10 cellular contexts compared by ENCODE assay signal in the genomic region with DNA sequence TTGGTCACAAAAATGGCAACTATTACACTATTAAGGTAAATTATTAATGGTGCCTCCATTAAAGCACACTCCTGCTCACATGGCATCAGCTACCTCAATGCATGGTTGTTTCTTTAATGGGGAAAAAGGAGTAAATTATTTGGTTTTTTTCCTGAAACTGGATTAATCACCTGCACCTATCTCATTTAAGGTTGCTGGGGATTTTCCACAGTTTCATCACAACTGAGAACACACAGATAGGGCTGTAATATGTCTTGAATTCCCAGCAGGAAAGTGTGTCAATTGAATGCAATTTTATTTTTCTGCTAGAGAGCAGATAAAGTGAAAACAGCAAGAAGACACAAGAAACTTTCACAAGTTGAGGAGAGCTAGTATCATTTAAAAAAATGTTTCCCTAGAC. TPM values are rescaled to one million over a fixed set of nuclear protein-coding genes. Genes with fewer than 3 reads are reported as not detected.
DNase-seq lines count a peak whose midpoint lies in the region; ATAC-seq and TF ChIP-seq lines count a peak whose summit lies in the region.
"Had no signal": no experiment of that assay in that cellular context is flagged by ENCODE, and none has a peak within 500 bp of the region (broad histone marks: within the 10 kb centered on the region; RNA-seq: fewer than 3 reads in every experiment).

No MANE protein-coding gene starts in this region.

- no peak for TF ChIP-seq CTCF in chondrocyte (IDR thresholded peaks at IDR 0.05)

- intact Hi-C loops in activated CD4-positive, alpha-beta memory T cell treated with anti-CD3 and anti-CD28 coated beads for 36 hours (cut with micrococcal nuclease), result no loop called here

- peak overlapping the region; percentile 4 for H3K27ac Mint-ChIP-seq in activated CD4-positive, alpha-beta memory T cell treated with anti-CD3 and anti-CD28 coated beads for 36 hours
- no peak overlapping the region for H3K27ac Mint-ChIP-seq in activated CD4-positive, alpha-beta memory T cell treated with anti-CD3 and anti-CD28 coated beads, Interleukin-2, amount 10 ng/mL, durations not matched to agents 7 days and 5 days
- H3K27ac Mint-ChIP-seq in chondrocyte (ENCODE audit: unreplicated experiment), result peak overlapping the region; percentile 73

- no peak for TF ChIP-seq POLR2A in GM18505 (IDR thresholded peaks at IDR 0.05; ENCODE audit: borderline replicate concordance, extremely low read depth, insufficient read depth, insufficient read length)

- H3K9me3 Mint-ChIP-seq in activated CD4-positive, alpha-beta memory T cell treated with anti-CD3 and anti-CD28 coated beads for 36 hours, result peaks cover 2% of the 10 kb centered on the region
- no peaks in the 10 kb centered on the region for H3K9me3 Mint-ChIP-seq in activated CD4-positive, alpha-beta memory T cell treated with anti-CD3 and anti-CD28 coated beads, Interleukin-2, amount 10 ng/mL, durations not matched to agents 7 days and 5 days
- H3K9me3 Mint-ChIP-seq in chondrocyte (ENCODE audit: low read depth), result no peaks in the 10 kb centered on the region

- CTCF ChIA-PET in activated CD4-positive, alpha-beta memory T cell treated with anti-CD3 and anti-CD28 coated beads for 36 hours (lab: Charles Lee), result interaction anchor here (1.3 to 1.6 kb wide), 4 partner anchors 19 to 186 kb away, joined by 3 to 4 read pairs (median 4); no protein-coding TSS in a partner anchor
- CTCF ChIA-PET in activated CD4-positive, alpha-beta memory T cell treated with anti-CD3 and anti-CD28 coated beads, Interleukin-2, amount 10 ng/mL, durations not matched to agents 7 days and 5 days (lab: Charles Lee), result interaction anchor here (1.3 kb wide), 1 partner anchor 11 kb away, joined by 4 read pairs; no protein-coding TSS in a partner anchor

- ATAC-seq in HG03442 (IDR thresholded peaks at IDR 0.05; ENCODE audit: unreplicated experiment), result peak; percentile 10
- no peak for ATAC-seq in GM18505 (IDR thresholded peaks at IDR 0.05; ENCODE audit: unreplicated experiment)
- ATAC-seq in GM21825 (IDR thresholded peaks at IDR 0.05; ENCODE audit: unreplicated experiment), result no peak
- ATAC-seq: sciatic nerve had no signal

- DNase-seq in activated CD4-positive, alpha-beta memory T cell treated with anti-CD3 and anti-CD28 coated beads for 36 hours, result no peak
- no peak for DNase-seq in activated CD4-positive, alpha-beta memory T cell treated with anti-CD3 and anti-CD28 coated beads, Interleukin-2, amount 10 ng/mL, durations not matched to agents 7 days and 5 days
- DNase-seq in chondrocyte (ENCODE audit: low spot score), result no peak
- peak; percentile 50 for DNase-seq in renal cortical epithelial cell (ENCODE audit: low read depth)
- no peak for DNase-seq in C1 segment of cervical spinal cord (lab: John Stamatoyannopoulos, UW)
- DNase-seq: activated T-cell treated with anti-CD3 and anti-CD28 coated beads, Interleukin-2, amount 50 U/mL, for 1 hour had no signal

- POLR2A ChIA-PET in activated CD4-positive, alpha-beta memory T cell treated with anti-CD3 and anti-CD28 coated beads for 36 hours (lab: Charles Lee), result interaction anchor here (1.1 to 1.4 kb wide), 4 partner anchors 15 to 44 kb away, joined by 3 to 7 read pairs (median 4); no protein-coding TSS in a partner anchor
- POLR2A ChIA-PET in activated CD4-positive, alpha-beta memory T cell treated with anti-CD3 and anti-CD28 coated beads, Interleukin-2, amount 10 ng/mL, durations not matched to agents 7 days and 5 days (lab: Charles Lee), result interaction anchor here (1.5 to 2.6 kb wide), 2 partner anchors 19 to 35 kb away, joined by 4 to 14 read pairs; no protein-coding TSS in a partner anchor

- H3K4me1 Mint-ChIP-seq in activated CD4-positive, alpha-beta memory T cell treated with anti-CD3 and anti-CD28 coated beads for 36 hours (ENCODE audit: low read depth), result peaks cover 53% of the 10 kb centered on the region
- H3K4me1 Mint-ChIP-seq in activated CD4-positive, alpha-beta memory T cell treated with anti-CD3 and anti-CD28 coated beads, Interleukin-2, amount 10 ng/mL, durations not matched to agents 7 days and 5 days, result peaks cover 48% of the 10 kb centered on the region
- H3K4me1 Mint-ChIP-seq in chondrocyte (ENCODE audit: low read depth), result peaks cover 80% of the 10 kb centered on the region

- H3K27me3 Mint-ChIP-seq in activated CD4-positive, alpha-beta memory T cell treated with anti-CD3 and anti-CD28 coated beads for 36 hours, result no peaks in the 10 kb centered on the region
- no peaks in the 10 kb centered on the region for H3K27me3 Mint-ChIP-seq in activated CD4-positive, alpha-beta memory T cell treated with anti-CD3 and anti-CD28 coated beads, Interleukin-2, amount 10 ng/mL, durations not matched to agents 7 days and 5 days
- no peaks in the 10 kb centered on the region for H3K27me3 Mint-ChIP-seq in chondrocyte (ENCODE audit: low read depth)

- peaks cover 64% of the 10 kb centered on the region for H3K36me3 Mint-ChIP-seq in activated CD4-positive, alpha-beta memory T cell treated with anti-CD3 and anti-CD28 coated beads for 36 hours
- H3K36me3 Mint-ChIP-seq in activated CD4-positive, alpha-beta memory T cell treated with anti-CD3 and anti-CD28 coated beads, Interleukin-2, amount 10 ng/mL, durations not matched to agents 7 days and 5 days (ENCODE audit: low read depth), result peaks cover 76% of the 10 kb centered on the region
- H3K36me3 Mint-ChIP-seq in chondrocyte (ENCODE audit: low read depth), result no peaks in the 10 kb centered on the region

- H3K4me3 Mint-ChIP-seq in activated CD4-positive, alpha-beta memory T cell treated with anti-CD3 and anti-CD28 coated beads for 36 hours, result no peak overlapping the region
- H3K4me3 Mint-ChIP-seq in activated CD4-positive, alpha-beta memory T cell treated with anti-CD3 and anti-CD28 coated beads, Interleukin-2, amount 10 ng/mL, durations not matched to agents 7 days and 5 days, result no peak overlapping the region
- no peak overlapping the region for H3K4me3 Mint-ChIP-seq in chondrocyte (ENCODE audit: unreplicated experiment)

RNA-seq across cellular contexts. Expression of gene RFTN1, which starts 36.4 kb away (rescaled TPM):
- total RNA-seq in activated CD4-positive, alpha-beta memory T cell treated with anti-CD3 and anti-CD28 coated beads for 36 hours, result 100 to 1,000 TPM; 104 to 106 TPM
- total RNA-seq in activated CD4-positive, alpha-beta memory T cell treated with anti-CD3 and anti-CD28 coated beads, Interleukin-2, amount 10 ng/mL, durations not matched to agents 7 days and 5 days, result 10 to 100 TPM; 74.9 to 75.1 TPM
- 53.3 to 54.9 TPM (median 53.4 TPM) in 3 replicates for total RNA-seq in chondrocyte
- total RNA-seq in renal cortical epithelial cell, result 43.2 and 46.7 TPM in 2 replicates
